In genomic region chr5:181104606-181105005, GRCh38 we compare ENCODE assay signal across 10 cellular contexts. TPM values are rescaled to one million over a fixed set of nuclear protein-coding genes. Genes with fewer than 3 reads are reported as not detected.
A peak's percentile ranks its signal among the peaks of the same experiment; 100 is the strongest.
DNase-seq lines count a peak whose midpoint lies in the region; FAIRE-seq and TF ChIP-seq lines count a peak whose summit lies in the region.
"Not testable (repeated sequence)": the region's sequence is repeated elsewhere in the genome, so short reads cannot be mapped to it uniquely, and the experiment has no call there.
"Had no signal": no experiment of that assay in that cellular context is flagged by ENCODE, and none has a peak within 500 bp of the region (broad histone marks: within the 10 kb centered on the region; RNA-seq: fewer than 3 reads in every experiment).

No MANE protein-coding gene starts in this region.

- FAIRE-seq in HTR-8/SVneo (lab: Jason Lieb, UNC): peak; percentile 20
- not testable (repeated sequence) for FAIRE-seq in astrocyte (lab: Jason Lieb, UNC)

- peak overlapping the region; percentile 69 for H3K4me3 Mint-ChIP-seq in T-helper 2 cell treated with Interferon-gamma antibody and Interleukin-4, amounts not matched to agents 5 μg/mL and 100 μg/mL, for 36 hours
- not testable (repeated sequence) for H3K4me3 Mint-ChIP-seq in astrocyte (ENCODE audit: unreplicated experiment)
- peak overlapping the region; percentile 80 for H3K4me3 Mint-ChIP-seq in glutamatergic neuron (ENCODE audit: unreplicated experiment)
- H3K4me3 Mint-ChIP-seq in nephron progenitor cell: peak overlapping the region; percentile 79

- not testable (repeated sequence) for H3K27ac Mint-ChIP-seq in T-helper 2 cell treated with Interferon-gamma antibody and Interleukin-4, amounts not matched to agents 5 μg/mL and 100 μg/mL, for 36 hours; nephron progenitor cell
- H3K27ac Mint-ChIP-seq in astrocyte (ENCODE audit: unreplicated experiment) (peak overlapping the region; percentile 24), glutamatergic neuron (ENCODE audit: unreplicated experiment) (peak overlapping the region; percentile 40)

- H2AFZ ChIP-seq in astrocyte (ENCODE audit: low read depth, low read length): not testable (repeated sequence)

- H3K4me2 ChIP-seq in BLaER1: 0 out of 2 replicates have a peak overlapping the region, but pooled peaks have one; percentile 44
- H3K4me2 ChIP-seq in astrocyte (ENCODE audit: low read length): not testable (repeated sequence)

- H3K27me3 Mint-ChIP-seq in T-helper 2 cell treated with Interferon-gamma antibody and Interleukin-4, amounts not matched to agents 5 μg/mL and 100 μg/mL, for 36 hours (ENCODE audit: low read depth): peaks cover 39% of the 10 kb centered on the region
- peaks cover 52% of the 10 kb centered on the region for H3K27me3 Mint-ChIP-seq in astrocyte (ENCODE audit: low read depth, unreplicated experiment)
- H3K27me3 Mint-ChIP-seq in glutamatergic neuron (ENCODE audit: unreplicated experiment): peaks cover 11% of the 10 kb centered on the region
- H3K27me3 Mint-ChIP-seq in nephron progenitor cell (ENCODE audit: low read depth, poor library complexity): peaks cover 60% of the 10 kb centered on the region

- H3K27ac ChIP-seq in BLaER1; astrocyte (ENCODE audit: low read depth, low read length): not testable (repeated sequence)

- H3K36me3 Mint-ChIP-seq in T-helper 2 cell treated with Interferon-gamma antibody and Interleukin-4, amounts not matched to agents 5 μg/mL and 100 μg/mL, for 36 hours (ENCODE audit: low read depth); astrocyte (ENCODE audit: low read depth, unreplicated experiment); glutamatergic neuron (ENCODE audit: unreplicated experiment); nephron progenitor cell (ENCODE audit: low read depth): not testable (repeated sequence)

- H3K4me1 Mint-ChIP-seq in T-helper 2 cell treated with Interferon-gamma antibody and Interleukin-4, amounts not matched to agents 5 μg/mL and 100 μg/mL, for 36 hours (ENCODE audit: low read depth); astrocyte (ENCODE audit: low read depth, unreplicated experiment): not testable (repeated sequence)
- H3K4me1 Mint-ChIP-seq in glutamatergic neuron (ENCODE audit: low read depth, unreplicated experiment): peaks cover 11% of the 10 kb centered on the region
- peaks cover 18% of the 10 kb centered on the region for H3K4me1 Mint-ChIP-seq in nephron progenitor cell

- not testable (repeated sequence) for H3K79me2 ChIP-seq in astrocyte (ENCODE audit: insufficient read depth, low read length)

- DNase-seq in HTR-8/SVneo (ENCODE audit: insufficient read length, low spot score); T-helper 2 cell treated with Interferon-gamma antibody and Interleukin-4, amounts not matched to agents 5 μg/mL and 100 μg/mL, for 36 hours (ENCODE audit: low spot score); astrocyte (ENCODE audit: low read depth); glutamatergic neuron; nephron progenitor cell: not testable (repeated sequence)
- peak; percentile 51 for DNase-seq in activated CD8-positive, alpha-beta memory T cell treated with anti-CD3 and anti-CD28 coated beads, Interleukin-2, amount 50 U/mL, for 48 hours

- not testable (repeated sequence) for H3K4me3 ChIP-seq in BLaER1; astrocyte (ENCODE audit: insufficient read depth, low read depth, low read length)

- peaks cover 11% of the 10 kb centered on the region; the same call in 1 of the 2 replicates for H3K27me3 ChIP-seq in BLaER1
- H3K27me3 ChIP-seq in astrocyte (ENCODE audit: insufficient read depth, low read length): not testable (repeated sequence)

- H3K36me3 ChIP-seq in BLaER1; astrocyte (ENCODE audit: insufficient read depth, low read length): not testable (repeated sequence)

- not testable (repeated sequence) for H4K20me1 ChIP-seq in BLaER1; astrocyte (ENCODE audit: insufficient read depth, low read length)

- not testable (repeated sequence) for H3K9ac ChIP-seq in BLaER1; astrocyte (ENCODE audit: low read length)

- not testable (repeated sequence) for H3K9me3 Mint-ChIP-seq in T-helper 2 cell treated with Interferon-gamma antibody and Interleukin-4, amounts not matched to agents 5 μg/mL and 100 μg/mL, for 36 hours; astrocyte (ENCODE audit: unreplicated experiment); glutamatergic neuron (ENCODE audit: unreplicated experiment)
- peaks cover 18% of the 10 kb centered on the region for H3K9me3 Mint-ChIP-seq in nephron progenitor cell

- H3K4me1 ChIP-seq in BLaER1: peaks cover 14% of the 10 kb centered on the region; the same call in 1 of the 2 replicates
- not testable (repeated sequence) for H3K4me1 ChIP-seq in astrocyte (ENCODE audit: insufficient read depth, low read length)

- H3K9me3 ChIP-seq in BLaER1; astrocyte (ENCODE audit: insufficient read depth, low read depth, low read length): not testable (repeated sequence)

- TF ChIP-seq CTCF in astrocyte (IDR thresholded peaks at IDR 0.05; ENCODE audit: insufficient read depth, low read depth, low read length); glutamatergic neuron (IDR thresholded peaks at IDR 0.05; ENCODE audit: partially characterized antibody, unreplicated experiment); nephron progenitor cell (IDR thresholded peaks at IDR 0.05): not testable (repeated sequence)

RNA-seq across cellular contexts. Expression of gene OR2V1, which starts 26.4 kb away (rescaled TPM):
- total RNA-seq in astrocyte: not detected in 2 replicates
- not detected for total RNA-seq in glutamatergic neuron (ENCODE audit: unreplicated experiment)
- total RNA-seq: OCI-LY7, Right ventricle myocardium inferior, SJSA1 had no signal

RNA-seq across cellular contexts. Expression of gene OR2V2, which starts 42.8 kb away (rescaled TPM):
- total RNA-seq in astrocyte (not detected in 2 replicates), glutamatergic neuron (ENCODE audit: unreplicated experiment) (not detected)
- total RNA-seq: Right ventricle myocardium inferior, SJSA1 had no signal
